In the genomic region with DNA sequence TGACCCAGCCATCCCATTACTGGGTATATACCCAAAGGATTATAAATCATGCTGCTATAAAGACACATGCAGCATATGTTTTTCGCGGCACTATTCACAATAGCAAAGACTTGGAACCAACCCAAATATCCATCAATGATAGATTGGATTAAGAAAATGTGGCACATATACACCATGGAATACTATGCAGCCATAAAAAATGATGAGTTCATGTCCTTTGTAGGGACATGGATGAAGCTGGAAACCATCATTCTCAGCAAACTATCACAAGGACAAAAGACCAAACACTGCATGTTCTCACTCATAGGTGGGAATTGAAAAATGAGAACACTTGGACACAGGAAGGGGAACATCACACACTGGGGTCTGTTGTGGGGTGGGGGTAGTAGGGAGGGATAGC, we compare ENCODE assay signal across 1 cellular context.
TF ChIP-seq lines count a peak whose summit lies in the region.

No MANE protein-coding gene starts in this region.

TF ChIP-seq in HEK293, 187 proteins besides CTCF, POLR2A, EP300 and RAD21 (continued from another document):
- TF ChIP-seq, protein P1, sequence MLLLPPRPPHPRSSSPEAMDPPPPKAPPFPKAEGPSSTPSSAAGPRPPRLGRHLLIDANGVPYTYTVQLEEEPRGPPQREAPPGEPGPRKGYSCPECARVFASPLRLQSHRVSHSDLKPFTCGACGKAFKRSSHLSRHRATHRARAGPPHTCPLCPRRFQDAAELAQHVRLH (tag by site-specific recombination; IDR thresholded peaks at IDR 0.05): 0 out of 2 replicates have a peak, but pooled peaks have one; percentile 21
- peak; percentile 94 for TF ChIP-seq ZNF146 (tag by site-specific recombination; IDR thresholded peaks at IDR 0.05)
